25 cellular contexts compared by ENCODE assay signal in the genomic region with DNA sequence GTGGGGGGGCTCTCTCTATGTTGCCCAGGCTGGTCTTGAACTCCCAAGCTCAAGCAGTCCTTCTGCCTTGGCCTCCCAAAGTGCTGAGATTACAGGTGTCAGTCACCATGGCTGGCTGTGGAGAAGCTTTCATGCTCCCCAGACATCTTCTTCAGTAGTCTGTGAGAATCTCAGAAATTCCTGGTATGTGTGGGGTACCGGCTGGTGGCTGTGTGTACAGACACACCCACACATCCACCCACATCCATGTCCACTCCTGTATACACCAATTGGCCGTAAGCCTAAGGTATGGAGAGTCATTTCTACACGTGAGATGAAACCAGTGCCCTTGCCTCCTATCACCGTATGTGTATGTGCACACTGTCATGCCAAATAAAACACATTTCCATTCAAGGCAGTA. TPM values are rescaled to one million over a fixed set of nuclear protein-coding genes. Genes with fewer than 3 reads are reported as not detected.
"Had no signal": no experiment of that assay in that cellular context is flagged by ENCODE, and none has a peak within 500 bp of the region (broad histone marks: within the 10 kb centered on the region; RNA-seq: fewer than 3 reads in every experiment).

No MANE protein-coding gene starts in this region.

- H3K4me3 Mint-ChIP-seq: activated CD8-positive, alpha-beta T cell treated with anti-CD3 and anti-CD28 coated beads, Interleukin-2, amount 10 ng/mL, durations not matched to agents 7 days and 5 days; activated naive CD4-positive, alpha-beta T cell treated with anti-CD3 and anti-CD28 coated beads, Interleukin-2, amount 50 U/mL, for 24 hours; T-helper 1 cell treated with Interleukin-12 subunit alpha and Interleukin-12 subunit beta and Interleukin-4 antibody, amounts not matched to agents 30 μg/mL and 1 μg/mL, for 36 hours had no signal

- H3K36me3 ChIP-seq: breast epithelium had no signal

- H3K36me3 Mint-ChIP-seq: activated naive CD4-positive, alpha-beta T cell treated with anti-CD3 and anti-CD28 coated beads, Interleukin-2, amount 50 U/mL, for 24 hours had no signal

- H3K4me1 ChIP-seq: breast epithelium had no signal

- DNase-seq: activated CD4-positive, alpha-beta T cell treated with anti-CD3 and anti-CD28 coated beads for 48 hours; activated CD4-positive, alpha-beta T cell treated with anti-CD3 and anti-CD28 coated beads, Interleukin-2, amount 50 U/mL, for 4 hours; activated CD8-positive, alpha-beta memory T cell treated with anti-CD3 and anti-CD28 coated beads, Interleukin-2, amount 50 U/mL, for 48 hours; activated CD8-positive, alpha-beta T cell treated with anti-CD3 and anti-CD28 coated beads, Interleukin-2, amount 10 ng/mL, durations not matched to agents 7 days and 5 days; activated T-cell treated with anti-CD3 and anti-CD28 coated beads, Interleukin-2, amount 50 U/mL, for 1 hour; aorta; caudate nucleus; Karpas-422; NCI-H1048; NCI-H146; NCI-H1930; NCI-H2171; NCI-H2227 treated with DMSO at 0.1 percent for 48 hours; NCI-H510A; NCI-H526 treated with DMSO at 0.1 percent for 48 hours; NCI-H82; NK-92 treated with Interleukin-12 subunit alpha and Interleukin-12 subunit beta, amount 100 ng/mL, for 24 hours; SHP77 treated with DMSO at 0.1 percent for 48 hours had no signal

- H3K4me1 Mint-ChIP-seq: activated naive CD4-positive, alpha-beta T cell treated with anti-CD3 and anti-CD28 coated beads, Interleukin-2, amount 50 U/mL, for 24 hours had no signal

- FAIRE-seq: K562, RCC 7860 had no signal

- H3K9me3 ChIP-seq: breast epithelium had no signal

- H3K27ac Mint-ChIP-seq: activated CD8-positive, alpha-beta T cell treated with anti-CD3 and anti-CD28 coated beads, Interleukin-2, amount 10 ng/mL, durations not matched to agents 7 days and 5 days; activated naive CD4-positive, alpha-beta T cell treated with anti-CD3 and anti-CD28 coated beads, Interleukin-2, amount 50 U/mL, for 24 hours; T-helper 1 cell treated with Interleukin-12 subunit alpha and Interleukin-12 subunit beta and Interleukin-4 antibody, amounts not matched to agents 30 μg/mL and 1 μg/mL, for 36 hours had no signal

- H3K4me3 ChIP-seq: breast epithelium, K562 had no signal

- H3K27me3 Mint-ChIP-seq: activated naive CD4-positive, alpha-beta T cell treated with anti-CD3 and anti-CD28 coated beads, Interleukin-2, amount 50 U/mL, for 24 hours had no signal

- H3K9me3 Mint-ChIP-seq: activated naive CD4-positive, alpha-beta T cell treated with anti-CD3 and anti-CD28 coated beads, Interleukin-2, amount 50 U/mL, for 24 hours; T-helper 1 cell treated with Interleukin-12 subunit alpha and Interleukin-12 subunit beta and Interleukin-4 antibody, amounts not matched to agents 30 μg/mL and 1 μg/mL, for 36 hours had no signal

- H3K27me3 ChIP-seq: breast epithelium had no signal

- ATAC-seq: activated CD4-positive, CD25-positive, alpha-beta regulatory T cell treated with anti-CD3 and anti-CD28 coated beads, Interleukin-2, amount 50 U/mL, for 24 hours; activated CD8-positive, alpha-beta T cell treated with anti-CD3 and anti-CD28 coated beads, Interleukin-2, amount 10 ng/mL, durations not matched to agents 7 days and 5 days; K562 had no signal

RNA-seq across cellular contexts. Expression of a gene that starts 27.8 kb away (rescaled TPM):
- total RNA-seq: activated CD8-positive, alpha-beta T cell treated with anti-CD3 and anti-CD28 coated beads, Interleukin-2, amount 10 ng/mL, durations not matched to agents 7 days and 5 days; breast epithelium; K562; SK-MEL-5 had no signal
- polyA plus RNA-seq: aorta had no signal

RNA-seq across cellular contexts. Expression of a gene that starts 32.8 kb away (rescaled TPM):
- total RNA-seq: activated CD8-positive, alpha-beta T cell treated with anti-CD3 and anti-CD28 coated beads, Interleukin-2, amount 10 ng/mL, durations not matched to agents 7 days and 5 days had no signal
